ENCODE assay signal across 17 cellular contexts in genomic region chr22:47124451-47124881, GRCh38.
"Had no signal": no experiment of that assay in that cellular context is flagged by ENCODE, and none has a peak within 500 bp of the region (broad histone marks: within the 10 kb centered on the region; RNA-seq: fewer than 3 reads in every experiment).

No MANE protein-coding gene starts in this region.

- H3K4me1 ChIP-seq: adrenal gland, tibial artery, vagina had no signal

- H3K36me3 ChIP-seq: adrenal gland, cardiac muscle cell, tibial artery, vagina had no signal

- H3K4me3 ChIP-seq: adrenal gland, cardiac muscle cell, tibial artery, vagina had no signal

- H3K27me3 Mint-ChIP-seq: activated CD4-positive, alpha-beta T cell treated with anti-CD3 and anti-CD28 coated beads, Interleukin-2, amount 10 ng/mL, durations not matched to agents 7 days and 5 days; activated naive CD4-positive, alpha-beta T cell treated with anti-CD3 and anti-CD28 coated beads, Interleukin-2, amount 50 U/mL, for 24 hours; activated T-helper 17 cell treated with anti-CD3 and anti-CD28 coated beads, Interleukin-2, amount 50 U/mL, for 72 hours had no signal

- DNase-seq: activated CD4-positive, alpha-beta T cell treated with anti-CD3 and anti-CD28 coated beads, Interleukin-2, amount 10 ng/mL, durations not matched to agents 7 days and 5 days; activated CD4-positive, CD25-positive, alpha-beta regulatory T cell; activated CD8-positive, alpha-beta memory T cell treated with anti-CD3 and anti-CD28 coated beads for 24 hours; adrenal gland; occipital lobe; stimulated activated CD4-positive, alpha-beta T cell treated with anti-CD3 and anti-CD28 coated beads, Interleukin-12 subunit alpha, Interleukin-12 subunit beta, amount 100 ng/mL, for 4 hours; stimulated activated CD4-positive, alpha-beta T cell treated with anti-CD3 and anti-CD28 coated beads, Interleukin-2, amount 100 ng/mL, for 24 hours had no signal

- H3K9me3 ChIP-seq: adrenal gland, tibial artery, vagina had no signal

- H3K4me3 Mint-ChIP-seq: activated CD4-positive, alpha-beta T cell treated with anti-CD3 and anti-CD28 coated beads, Interleukin-2, amount 10 ng/mL, durations not matched to agents 7 days and 5 days; activated naive CD4-positive, alpha-beta T cell treated with anti-CD3 and anti-CD28 coated beads, Interleukin-2, amount 50 U/mL, for 24 hours; activated T-helper 17 cell treated with anti-CD3 and anti-CD28 coated beads, Interleukin-2, amount 50 U/mL, for 72 hours; nephron had no signal

- ATAC-seq: activated T-helper 17 cell treated with anti-CD3 and anti-CD28 coated beads, Interleukin-2, amount 50 U/mL, for 72 hours; left lobe of liver had no signal

- H3K27ac Mint-ChIP-seq: activated CD4-positive, alpha-beta T cell treated with anti-CD3 and anti-CD28 coated beads, Interleukin-2, amount 10 ng/mL, durations not matched to agents 7 days and 5 days; activated naive CD4-positive, alpha-beta T cell treated with anti-CD3 and anti-CD28 coated beads, Interleukin-2, amount 50 U/mL, for 24 hours; nephron had no signal

- H3K27me3 ChIP-seq: adrenal gland, cardiac muscle cell, tibial artery, vagina had no signal

- FAIRE-seq: colon, endometrium, islet of Langerhans had no signal

- H3K9me3 Mint-ChIP-seq: activated CD4-positive, alpha-beta T cell treated with anti-CD3 and anti-CD28 coated beads, Interleukin-2, amount 10 ng/mL, durations not matched to agents 7 days and 5 days; activated naive CD4-positive, alpha-beta T cell treated with anti-CD3 and anti-CD28 coated beads, Interleukin-2, amount 50 U/mL, for 24 hours; activated T-helper 17 cell treated with anti-CD3 and anti-CD28 coated beads, Interleukin-2, amount 50 U/mL, for 72 hours; nephron had no signal

- H3K27ac ChIP-seq: adrenal gland, cardiac muscle cell, tibial artery, vagina had no signal
